ENCODE assay signal across 9 cellular contexts in genomic region chr3:131543714-131544113, GRCh38. TPM values are rescaled to one million over a fixed set of nuclear protein-coding genes. Genes with fewer than 3 reads are reported as not detected.
A peak's percentile ranks its signal among the peaks of the same experiment; 100 is the strongest.
DNase-seq lines count a peak whose midpoint lies in the region; ATAC-seq and TF ChIP-seq lines count a peak whose summit lies in the region.
"Had no signal": no experiment of that assay in that cellular context is flagged by ENCODE, and none has a peak within 500 bp of the region (broad histone marks: within the 10 kb centered on the region; RNA-seq: fewer than 3 reads in every experiment).

No MANE protein-coding gene starts in this region.

- POLR2A ChIA-PET in naive thymus-derived CD4-positive, alpha-beta T cell (lab: Charles Lee): no interaction called here

- H3K27me3 Mint-ChIP-seq in chondrocyte (ENCODE audit: low read depth): peaks cover 20% of the 10 kb centered on the region
- peaks cover 23 to 36% (median 29%) of the 10 kb centered on the region in 5 donors for H3K27me3 Mint-ChIP-seq in naive thymus-derived CD4-positive, alpha-beta T cell

- intact Hi-C loops in naive thymus-derived CD4-positive, alpha-beta T cell (cut with micrococcal nuclease): no loop called here

- peak; percentile 34 for TF ChIP-seq CTCF in chondrocyte (IDR thresholded peaks at IDR 0.05)

- H3K27ac Mint-ChIP-seq in chondrocyte (ENCODE audit: unreplicated experiment): peak overlapping the region; percentile 19
- H3K27ac Mint-ChIP-seq in naive thymus-derived CD4-positive, alpha-beta T cell: no peak overlapping the region

- H3K36me3 ChIP-seq in mesenchymal stem cell (ENCODE audit: control insufficient read depth in 1 of 2, insufficient read depth in 2 of 2, low read depth in 1 of 2, low read length in 2 of 2): no peaks in the 10 kb centered on the region
- H3K36me3 ChIP-seq in naive thymus-derived CD4-positive, alpha-beta T cell (ENCODE audit: control insufficient read depth in 2 of 3, insufficient read depth in 3 of 3, low read length in 3 of 3): no peaks in the 10 kb centered on the region

- no peak overlapping the region for H3K27ac ChIP-seq in mesenchymal stem cell (ENCODE audit: low read length, poor library complexity, severe bottlenecking)
- H3K27ac ChIP-seq in naive thymus-derived CD4-positive, alpha-beta T cell (ENCODE audit: low read depth, low read length): no peak overlapping the region

- no peak overlapping the region for H2BK120ac ChIP-seq in mesenchymal stem cell (ENCODE audit: low read depth, low read length)

- no peak overlapping the region for H3K4me3 Mint-ChIP-seq in chondrocyte (ENCODE audit: unreplicated experiment)
- H3K4me3 Mint-ChIP-seq in naive thymus-derived CD4-positive, alpha-beta T cell: no peak overlapping the region

- no peak overlapping the region for H2AK5ac ChIP-seq in mesenchymal stem cell (ENCODE audit: low read length, severe bottlenecking)

- peaks cover 8% of the 10 kb centered on the region for H3K4me1 ChIP-seq in mesenchymal stem cell (ENCODE audit: control insufficient read depth, insufficient read depth, low read depth, low read length)
- H3K4me1 ChIP-seq in naive thymus-derived CD4-positive, alpha-beta T cell (ENCODE audit: control insufficient read depth in 2 of 2, insufficient read depth in 2 of 2, low read length in 2 of 2): no peaks in the 10 kb centered on the region

- no peaks in the 10 kb centered on the region for H3K27me3 ChIP-seq in mesenchymal stem cell (ENCODE audit: control insufficient read depth in 1 of 2, insufficient read depth in 1 of 2, low read length in 2 of 2)
- H3K27me3 ChIP-seq in naive thymus-derived CD4-positive, alpha-beta T cell (ENCODE audit: control insufficient read depth in 2 of 2, insufficient read depth in 2 of 2, low read length in 2 of 2): no peaks in the 10 kb centered on the region

- no peak overlapping the region for H2BK15ac ChIP-seq in mesenchymal stem cell (ENCODE audit: low read depth, poor library complexity, severe bottlenecking)

- no peak overlapping the region for H3K4me2 ChIP-seq in mesenchymal stem cell (ENCODE audit: low read length, poor library complexity, severe bottlenecking)

- H3K9me3 ChIP-seq in mesenchymal stem cell (ENCODE audit: control insufficient read depth, low read length): no peaks in the 10 kb centered on the region
- no peaks in the 10 kb centered on the region for H3K9me3 ChIP-seq in naive thymus-derived CD4-positive, alpha-beta T cell (ENCODE audit: control insufficient read depth in 2 of 3, low read length in 3 of 3)

- H4K91ac ChIP-seq in mesenchymal stem cell (ENCODE audit: low read length): no peak overlapping the region

- H2AFZ ChIP-seq in mesenchymal stem cell (ENCODE audit: low read depth, low read length): peak overlapping the region; percentile 36

- no peak overlapping the region for H3K9ac ChIP-seq in mesenchymal stem cell (ENCODE audit: low read length)

- H3K14ac ChIP-seq in mesenchymal stem cell (ENCODE audit: low read length in 2 of 2): no peak overlapping the region

- no peaks in the 10 kb centered on the region for H3K9me3 Mint-ChIP-seq in chondrocyte (ENCODE audit: low read depth)
- no peaks in the 10 kb centered on the region for H3K9me3 Mint-ChIP-seq in naive thymus-derived CD4-positive, alpha-beta T cell

- H3K4me3 ChIP-seq in mesenchymal stem cell (ENCODE audit: insufficient read depth in 1 of 2, low read depth in 1 of 2, low read length in 2 of 2): no peak overlapping the region
- no peak overlapping the region for H3K4me3 ChIP-seq in naive thymus-derived CD4-positive, alpha-beta T cell (ENCODE audit: low read length)

- in situ Hi-C loops in ACHN (cut with HindIII; ENCODE audit: low pct_ligation_motif_present, low pct_unique_long_range_greater_than_20kb, low sequenced_read_pairs): no loop called here

- no peak overlapping the region for H4K8ac ChIP-seq in mesenchymal stem cell (ENCODE audit: low read length)

- H3K18ac ChIP-seq in mesenchymal stem cell (ENCODE audit: low read depth in 1 of 2, low read length in 2 of 2): no peak overlapping the region

- DNase-seq in ACHN (peak; percentile 75), LoVo (ENCODE audit: low spot score) (peak; percentile 67), chondrocyte (ENCODE audit: low spot score) (no peak), mesenchymal stem cell (peak; percentile 64), NCI-H2081 (lab: John Stamatoyannopoulos, UW) (no peak)
- DNase-seq in naive thymus-derived CD4-positive, alpha-beta T cell: no peak
- DNase-seq: activated effector memory CD4-positive, alpha-beta T cell treated with Interleukin-2 at 50 U/mL for 16 hours had no signal

- CTCF ChIA-PET in naive thymus-derived CD4-positive, alpha-beta T cell (lab: Charles Lee): no interaction called here

- H3K4ac ChIP-seq in mesenchymal stem cell (ENCODE audit: low read depth in 1 of 2, low read length in 2 of 2): no peak overlapping the region

- H3K4me1 Mint-ChIP-seq in chondrocyte (ENCODE audit: low read depth): peaks cover 5% of the 10 kb centered on the region
- H3K4me1 Mint-ChIP-seq in naive thymus-derived CD4-positive, alpha-beta T cell: no peaks in the 10 kb centered on the region

- H3K79me1 ChIP-seq in mesenchymal stem cell (replicated peaks; ENCODE audit: low read length, poor library complexity, severe bottlenecking): no peaks in the 10 kb centered on the region

- no peak overlapping the region for H3K23ac ChIP-seq in mesenchymal stem cell (ENCODE audit: low read length in 2 of 2)

- no peak overlapping the region for H2BK12ac ChIP-seq in mesenchymal stem cell (ENCODE audit: low read length in 2 of 2)

- no peaks in the 10 kb centered on the region for H3K36me3 Mint-ChIP-seq in chondrocyte (ENCODE audit: low read depth)
- no peaks in the 10 kb centered on the region for H3K36me3 Mint-ChIP-seq in naive thymus-derived CD4-positive, alpha-beta T cell

- H2BK5ac ChIP-seq in mesenchymal stem cell (ENCODE audit: low read depth, low read length, poor library complexity, severe bottlenecking): no peak overlapping the region

- ATAC-seq in naive thymus-derived CD4-positive, alpha-beta T cell: no peak
- ATAC-seq in GM21526 (IDR thresholded peaks at IDR 0.05; ENCODE audit: low FRiP score, unreplicated experiment) (no peak), HG03378 (IDR thresholded peaks at IDR 0.05; ENCODE audit: unreplicated experiment) (no peak)

RNA-seq across cellular contexts. Expression of gene MRPL3, which starts 40.9 kb away (rescaled TPM):
- total RNA-seq in chondrocyte: 51.8 to 58.0 TPM (median 56.6 TPM) in 3 replicates
- polyA plus RNA-seq in mesenchymal stem cell (2013, experiment 1 of 2): 75.7 TPM
- 77.5 TPM for polyA plus RNA-seq in mesenchymal stem cell (2013, experiment 2 of 2)
- 10 to 100 TPM; 33.8 to 79.2 (median 52.7) TPM for total RNA-seq in naive thymus-derived CD4-positive, alpha-beta T cell
- 10 to 100 TPM; 81.4 to 84.4 TPM for polyA plus RNA-seq in naive thymus-derived CD4-positive, alpha-beta T cell

Comparison
In these comparisons a context has a peak if more than half of its experiments do, and no peak if none do; other contexts are left out.
1. DNase-seq: peak in ACHN (single experiment), LoVo (single experiment) and mesenchymal stem cell (single experiment); none in chondrocyte (single experiment), NCI-H2081 (0 of 2) and naive thymus-derived CD4-positive, alpha-beta T cell (0 of 9).